Comparison of ENCODE assay signal across 14 cellular contexts in genomic region chr4:102684605-102685052, GRCh38.
DNase-seq lines count a peak whose midpoint lies in the region; ATAC-seq and TF ChIP-seq lines count a peak whose summit lies in the region.
"Had no signal": no experiment of that assay in that cellular context is flagged by ENCODE, and none has a peak within 500 bp of the region (broad histone marks: within the 10 kb centered on the region; RNA-seq: fewer than 3 reads in every experiment).

No MANE protein-coding gene starts in this region.

- H3K27ac ChIP-seq in fibroblast of lung (ENCODE audit: insufficient read depth, low read length), result peak overlapping the region; percentile 36
- no peak overlapping the region for H3K27ac ChIP-seq in tibial nerve
- H3K27ac ChIP-seq in heart left ventricle, result no peak overlapping the region
- H3K27ac ChIP-seq: suprapubic skin had no signal

- DNase-seq in COLO829 (ENCODE audit: low spot score) (peak; percentile 47), HCEC 1CT (peak; percentile 73), OCI-M1 (lab: John Stamatoyannopoulos, UW) (peak; percentile 84), fibroblast of lung (ENCODE audit: low read depth in 2 of 2) (peak; percentile 38 to 48), tibial nerve (ENCODE audit: low spot score in 2 of 2) (no peak), Ammon's horn (ENCODE audit: low spot score) (no peak), heart left ventricle (no peak)
- DNase-seq: activated CD8-positive, alpha-beta memory T cell treated with anti-CD3 and anti-CD28 coated beads for 24 hours; CD4-positive, CD25-positive, alpha-beta regulatory T cell; naive B cell; NCI-H1105; stimulated activated CD4-positive, alpha-beta T cell treated with anti-CD3 and anti-CD28 coated beads, Interleukin-15, amount 100 ng/mL, for 24 hours had no signal

- no peaks in the 10 kb centered on the region for H4K20me1 ChIP-seq in fibroblast of lung (ENCODE audit: control insufficient read depth, extremely low read depth, insufficient read depth, low read length)

- H3K4me3 ChIP-seq in fibroblast of lung (replicated peaks in 1 of 4; ENCODE audit: control extremely low read depth in 1 of 4, insufficient read depth in 1 of 4, low read depth in 3 of 4, low read length in 4 of 4), result no peak overlapping the region
- H3K4me3 ChIP-seq in tibial nerve, result no peak overlapping the region
- H3K4me3 ChIP-seq in heart left ventricle, result no peak overlapping the region
- H3K4me3 ChIP-seq: suprapubic skin had no signal

- no peaks in the 10 kb centered on the region for H3K36me3 ChIP-seq in fibroblast of lung (ENCODE audit: control insufficient read depth, insufficient read depth, low read length)
- peaks cover 0 to 30% (median 0%) of the 10 kb centered on the region in 3 donors for H3K36me3 ChIP-seq in tibial nerve
- peaks cover 0 to 30% (median 10%) of the 10 kb centered on the region in 9 donors for H3K36me3 ChIP-seq in heart left ventricle

- H3K79me2 ChIP-seq in fibroblast of lung (ENCODE audit: control insufficient read depth, insufficient read depth, low read length), result no peaks in the 10 kb centered on the region

- WGBS in tibial nerve, 2 donors, result 84 to 85% methylated on average over 4 of the region's 4 CpGs
- WGBS in heart left ventricle, 4 donors, result 76 to 81% (median 80%) methylated on average over 4 of the region's 4 CpGs

- no peak overlapping the region for H3K4me2 ChIP-seq in fibroblast of lung (ENCODE audit: extremely low read depth, insufficient read depth, low read length)

- H3K27me3 ChIP-seq in fibroblast of lung (ENCODE audit: control insufficient read depth, insufficient read depth, low read length) (no peaks in the 10 kb centered on the region), tibial nerve (no peaks in the 10 kb centered on the region), heart left ventricle (no peaks in the 10 kb centered on the region)
- H3K27me3 ChIP-seq: suprapubic skin had no signal

- TF ChIP-seq CTCF in fibroblast of lung (conservative IDR thresholded peaks at IDR 0.05 in 1 of 2, IDR thresholded peaks at IDR 0.05 in 1 of 2; ENCODE audit: low read depth in 1 of 2, low read length in 2 of 2) (no peak), tibial nerve (IDR thresholded peaks at IDR 0.05) (no peak), heart left ventricle (IDR thresholded peaks at IDR 0.05) (no peak)

- H3K9me3 ChIP-seq in fibroblast of lung (ENCODE audit: control insufficient read depth, insufficient read depth, low read depth, low read length) (no peaks in the 10 kb centered on the region), tibial nerve (no peaks in the 10 kb centered on the region), heart left ventricle (peaks cover 0 to 3% (median 0%) of the 10 kb centered on the region in 12 donors)
- H3K9me3 ChIP-seq: suprapubic skin had no signal

- no peak overlapping the region for H3K9ac ChIP-seq in fibroblast of lung (ENCODE audit: insufficient read depth, low read length)

- ATAC-seq in activated CD4-positive, CD25-positive, alpha-beta regulatory T cell treated with anti-CD3 and anti-CD28 coated beads, Interleukin-2, amount 50 U/mL, for 24 hours, result no peak
- ATAC-seq in heart left ventricle, result no peak

- H3K4me1 ChIP-seq in fibroblast of lung (ENCODE audit: control insufficient read depth, extremely low read depth, insufficient read depth, low read length) (peaks cover 3% of the 10 kb centered on the region), tibial nerve (no peaks in the 10 kb centered on the region), heart left ventricle (peaks cover 0 to 20% (median 5%) of the 10 kb centered on the region in 12 donors)

- TF ChIP-seq EP300 in tibial nerve (IDR thresholded peaks at IDR 0.05), result no peak

- no peak for TF ChIP-seq POLR2A in tibial nerve (IDR thresholded peaks at IDR 0.05)
- no peak for TF ChIP-seq POLR2A in heart left ventricle (IDR thresholded peaks at IDR 0.05)

- intact Hi-C loops in heart left ventricle (cut with DNase I), result no loop called here

- no peak overlapping the region for H2AFZ ChIP-seq in fibroblast of lung (ENCODE audit: low read length)

Comparison
In these comparisons a context has a peak if more than half of its experiments do, and no peak if none do; other contexts are left out.
1. DNase-seq: peak in COLO829 (single experiment), HCEC 1CT (single experiment), OCI-M1 (single experiment) and fibroblast of lung (2 of 2); none in tibial nerve (0 of 2), Ammon's horn (single experiment) and heart left ventricle (0 of 5).